In genomic region chr2:172887280-172887679, GRCh38 we compare ENCODE assay signal across 18 cellular contexts.
DNase-seq lines count a peak whose midpoint lies in the region; ATAC-seq and TF ChIP-seq lines count a peak whose summit lies in the region.
"Had no signal": no experiment of that assay in that cellular context is flagged by ENCODE, and none has a peak within 500 bp of the region (broad histone marks: within the 10 kb centered on the region; RNA-seq: fewer than 3 reads in every experiment).

No MANE protein-coding gene starts in this region.

- H3K4me3 ChIP-seq in SK-N-SH (ENCODE audit: low read depth in 2 of 2, low read length in 1 of 2), result no peak overlapping the region
- no peak overlapping the region for H3K4me3 ChIP-seq in esophagus muscularis mucosa
- H3K4me3 ChIP-seq: BLaER1, HAP-1 had no signal

- H3K4me1 Mint-ChIP-seq in activated CD4-positive, alpha-beta T cell treated with anti-CD3 and anti-CD28 coated beads, Interleukin-2, amount 10 ng/mL, durations not matched to agents 24 days and 14 days, result no peaks in the 10 kb centered on the region
- H3K4me1 Mint-ChIP-seq: B cell; CD4-positive, CD25-positive, alpha-beta regulatory T cell had no signal

- H3K27me3 Mint-ChIP-seq in activated CD4-positive, alpha-beta T cell treated with anti-CD3 and anti-CD28 coated beads, Interleukin-2, amount 10 ng/mL, durations not matched to agents 24 days and 14 days, result peaks cover 19% of the 10 kb centered on the region

- H3K9me2 ChIP-seq in SK-N-SH, result no peaks in the 10 kb centered on the region

- H3K36me3 ChIP-seq in SK-N-SH (replicated peaks in 1 of 2; ENCODE audit: control insufficient read depth in 1 of 2, insufficient read depth in 2 of 2, low read length in 1 of 2), result no peaks in the 10 kb centered on the region
- H3K36me3 ChIP-seq in esophagus muscularis mucosa, result no peaks in the 10 kb centered on the region
- H3K36me3 ChIP-seq: BLaER1, HAP-1 had no signal

- peak overlapping the region in 1 of 2 experiments; percentile 94; a peak in 2 of 4 replicates for H3K27ac ChIP-seq in SK-N-SH (ENCODE audit: low read depth in 2 of 2, low read length in 1 of 2)
- H3K27ac ChIP-seq in esophagus muscularis mucosa (replicated peaks in 1 of 4), result no peak overlapping the region
- H3K27ac ChIP-seq: 22Rv1, BLaER1 had no signal

- intact Hi-C loops in esophagus muscularis mucosa (cut with DNase I), result no loop called here
- intact Hi-C loops in activated CD4-positive, alpha-beta T cell treated with anti-CD3 and anti-CD28 coated beads, Interleukin-2, amount 10 ng/mL, durations not matched to agents 24 days and 14 days (cut with micrococcal nuclease), result no loop called here

- no peak overlapping the region for H3K9ac ChIP-seq in SK-N-SH
- H3K9ac ChIP-seq: BLaER1 had no signal

- no peak overlapping the region for H3K4me3 Mint-ChIP-seq in activated CD4-positive, alpha-beta T cell treated with anti-CD3 and anti-CD28 coated beads, Interleukin-2, amount 10 ng/mL, durations not matched to agents 24 days and 14 days
- H3K4me3 Mint-ChIP-seq: B cell; CD4-positive, CD25-positive, alpha-beta regulatory T cell; CD8-positive, alpha-beta T cell; HFFc6 had no signal

- TF ChIP-seq RAD21 in SK-N-SH (IDR thresholded peaks at IDR 0.05; ENCODE audit: low read length), result no peak

- no peaks in the 10 kb centered on the region for H3F3A ChIP-seq in SK-N-SH (replicated peaks; ENCODE audit: insufficient read depth)

- H3K9me3 Mint-ChIP-seq in activated CD4-positive, alpha-beta T cell treated with anti-CD3 and anti-CD28 coated beads, Interleukin-2, amount 10 ng/mL, durations not matched to agents 24 days and 14 days, result no peaks in the 10 kb centered on the region
- H3K9me3 Mint-ChIP-seq: CD4-positive, CD25-positive, alpha-beta regulatory T cell; CD8-positive, alpha-beta T cell; HFFc6 had no signal

- H3K4me1 ChIP-seq in SK-N-SH (ENCODE audit: control insufficient read depth in 1 of 2, insufficient read depth in 2 of 2, low read depth in 1 of 2, low read length in 1 of 2) (peaks cover 0 to 35% of the 10 kb centered on the region in 2 experiments; a peak in 2 of 4 replicates), esophagus muscularis mucosa (peaks cover 0 to 18% (median 8%) of the 10 kb centered on the region in 4 donors)
- H3K4me1 ChIP-seq: Caco-2 had no signal

- ATAC-seq in SK-N-SH treated with all-trans-retinoic acid at 6 μM for 48 hours, result no peak
- ATAC-seq: CD8-positive, alpha-beta T cell had no signal

- H3K27me3 ChIP-seq in SK-N-SH (ENCODE audit: insufficient read depth) (peaks cover 7% of the 10 kb centered on the region), esophagus muscularis mucosa (no peaks in the 10 kb centered on the region)
- H3K27me3 ChIP-seq: BLaER1 had no signal

- no peak overlapping the region for H3K4me2 ChIP-seq in SK-N-SH
- H3K4me2 ChIP-seq: BLaER1 had no signal

- TF ChIP-seq POLR2A in esophagus muscularis mucosa (IDR thresholded peaks at IDR 0.05; ENCODE audit: low read depth), result no peak

- H3K79me2 ChIP-seq in SK-N-SH (ENCODE audit: insufficient read depth), result no peaks in the 10 kb centered on the region

- no peaks in the 10 kb centered on the region for H3K9me3 ChIP-seq in SK-N-SH
- H3K9me3 ChIP-seq in esophagus muscularis mucosa, result no peaks in the 10 kb centered on the region
- H3K9me3 ChIP-seq: BLaER1, Caco-2, HAP-1 had no signal

- TF ChIP-seq EP300 in SK-N-SH (IDR thresholded peaks at IDR 0.05; ENCODE audit: borderline replicate concordance in 1 of 2, low read depth in 1 of 2, low read length in 1 of 2), result no peak
- TF ChIP-seq EP300 in esophagus muscularis mucosa (IDR thresholded peaks at IDR 0.05), result no peak

- TF ChIP-seq CTCF in SK-N-SH (IDR thresholded peaks at IDR 0.05) (no peak), esophagus muscularis mucosa (IDR thresholded peaks at IDR 0.05) (no peak)

- WGBS in SK-N-SH (ENCODE audit: low lambda C conversion rate), result 46% methylated on average over 2 of the region's 2 CpGs
- 100% methylated on average over 2 of the region's 2 CpGs for WGBS in esophagus muscularis mucosa

- no peaks in the 10 kb centered on the region for H3K36me3 Mint-ChIP-seq in activated CD4-positive, alpha-beta T cell treated with anti-CD3 and anti-CD28 coated beads, Interleukin-2, amount 10 ng/mL, durations not matched to agents 24 days and 14 days (ENCODE audit: low read depth)
- H3K36me3 Mint-ChIP-seq: CD4-positive, CD25-positive, alpha-beta regulatory T cell; CD8-positive, alpha-beta T cell had no signal

- POLR2A ChIA-PET in SK-N-SH (lab: Yijun Ruan, JAX), result no interaction called here

- DNase-seq in DMS79 treated with DMSO at 0.1 percent for 48 hours (lab: John Stamatoyannopoulos, UW) (peak; percentile 17), DMS79 (lab: John Stamatoyannopoulos, UW) (no peak), SK-N-SH (no peak), esophagus muscularis mucosa (ENCODE audit: extremely low spot score) (peak; percentile 64), activated gamma-delta T cell (lab: John Stamatoyannopoulos, UW) (no peak)
- no peak for DNase-seq in activated CD4-positive, alpha-beta T cell treated with anti-CD3 and anti-CD28 coated beads, Interleukin-2, amount 10 ng/mL, durations not matched to agents 24 days and 14 days
- DNase-seq: Caco-2; CD4-positive, CD25-positive, alpha-beta regulatory T cell; CD8-positive, alpha-beta T cell; DMS153; GF-D8; GOT3; HFFc6 had no signal

- CTCF ChIA-PET in SK-N-SH (lab: Yijun Ruan, JAX), result interaction anchor here (0.5 to 3.9 kb wide), 3 partner anchors 45 to 74 kb away, joined by 3 to 15 read pairs (median 6); no protein-coding TSS in a partner anchor

- H2AFZ ChIP-seq in SK-N-SH (ENCODE audit: low read depth), result no peak overlapping the region

- H3K27ac Mint-ChIP-seq in activated CD4-positive, alpha-beta T cell treated with anti-CD3 and anti-CD28 coated beads, Interleukin-2, amount 10 ng/mL, durations not matched to agents 24 days and 14 days, result no peak overlapping the region
- H3K27ac Mint-ChIP-seq: B cell; CD4-positive, CD25-positive, alpha-beta regulatory T cell; CD8-positive, alpha-beta T cell; HFFc6 had no signal

- no peaks in the 10 kb centered on the region for H4K20me1 ChIP-seq in SK-N-SH (ENCODE audit: insufficient read depth)
- H4K20me1 ChIP-seq: BLaER1 had no signal

TF ChIP-seq in SK-N-SH, 30 proteins besides CTCF, POLR2A, EP300 and RAD21:
- TF ChIP-seq ELF1 (IDR thresholded peaks at IDR 0.05) (no peak), RCOR1 (IDR thresholded peaks at IDR 0.05; ENCODE audit: low read length) (0 out of 2 replicates have a peak, but pooled peaks have one; percentile 22), POLR2AphosphoS5 (IDR thresholded peaks at IDR 0.05; ENCODE audit: low read depth, low read length) (no peak)
- TF ChIP-seq, protein P1, sequence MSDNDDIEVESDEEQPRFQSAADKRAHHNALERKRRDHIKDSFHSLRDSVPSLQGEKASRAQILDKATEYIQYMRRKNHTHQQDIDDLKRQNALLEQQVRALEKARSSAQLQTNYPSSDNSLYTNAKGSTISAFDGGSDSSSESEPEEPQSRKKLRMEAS (IDR thresholded peaks at IDR 0.05; ENCODE audit: low read depth), result no peak

TF ChIP-seq in SK-N-SH treated with all-trans-retinoic acid at 6 μM for 48 hours, 23 proteins besides CTCF, POLR2A, EP300 and RAD21 (continues in another document):
- TF ChIP-seq CREB5 (CRISPR knock-in tag; IDR thresholded peaks at IDR 0.05; ENCODE audit: low read depth), result no peak
- TF ChIP-seq ZFP3 (CRISPR knock-in tag; IDR thresholded peaks at IDR 0.05), result no peak
- no peak for TF ChIP-seq GLIS3 (CRISPR knock-in tag; IDR thresholded peaks at IDR 0.05)
- TF ChIP-seq CSDC2 (CRISPR knock-in tag; IDR thresholded peaks at IDR 0.05), result no peak
- no peak for TF ChIP-seq TOX (CRISPR knock-in tag; IDR thresholded peaks at IDR 0.05; ENCODE audit: borderline replicate concordance)
- TF ChIP-seq ESRRG (CRISPR knock-in tag; IDR thresholded peaks at IDR 0.05), result no peak
- TF ChIP-seq ZC3H10 (CRISPR knock-in tag; IDR thresholded peaks at IDR 0.05), result no peak
- no peak for TF ChIP-seq ZNF565 (CRISPR knock-in tag; conservative IDR thresholded peaks at IDR 0.05; ENCODE audit: low read depth)
- no peak for TF ChIP-seq BACH2 (CRISPR knock-in tag; IDR thresholded peaks at IDR 0.05; ENCODE audit: borderline replicate concordance)
- TF ChIP-seq ZFP30 (CRISPR knock-in tag; IDR thresholded peaks at IDR 0.05), result no peak
- TF ChIP-seq, protein P2, sequence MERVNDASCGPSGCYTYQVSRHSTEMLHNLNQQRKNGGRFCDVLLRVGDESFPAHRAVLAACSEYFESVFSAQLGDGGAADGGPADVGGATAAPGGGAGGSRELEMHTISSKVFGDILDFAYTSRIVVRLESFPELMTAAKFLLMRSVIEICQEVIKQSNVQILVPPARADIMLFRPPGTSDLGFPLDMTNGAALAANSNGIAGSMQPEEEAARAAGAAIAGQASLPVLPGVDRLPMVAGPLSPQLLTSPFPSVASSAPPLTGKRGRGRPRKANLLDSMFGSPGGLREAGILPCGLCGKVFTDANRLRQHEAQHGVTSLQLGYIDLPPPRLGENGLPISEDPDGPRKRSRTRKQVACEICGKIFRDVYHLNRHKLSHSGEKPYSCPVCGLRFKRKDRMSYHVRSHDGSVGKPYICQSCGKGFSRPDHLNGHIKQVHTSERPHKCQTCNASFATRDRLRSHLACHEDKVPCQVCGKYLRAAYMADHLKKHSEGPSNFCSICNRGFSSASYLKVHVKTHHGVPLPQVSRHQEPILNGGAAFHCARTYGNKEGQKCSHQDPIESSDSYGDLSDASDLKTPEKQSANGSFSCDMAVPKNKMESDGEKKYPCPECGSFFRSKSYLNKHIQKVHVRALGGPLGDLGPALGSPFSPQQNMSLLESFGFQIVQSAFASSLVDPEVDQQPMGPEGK (CRISPR knock-in tag; IDR thresholded peaks at IDR 0.05; ENCODE audit: borderline replicate concordance), result no peak
- no peak for TF ChIP-seq TCF4 (CRISPR knock-in tag; IDR thresholded peaks at IDR 0.05; ENCODE audit: borderline replicate concordance)

Comparison
In these comparisons a context has a peak if more than half of its experiments do, and no peak if none do; other contexts are left out.
1. DNase-seq: peak in DMS79 treated with DMSO at 0.1 percent for 48 hours (single experiment) and esophagus muscularis mucosa (single experiment); none in DMS79 (single experiment), SK-N-SH (single experiment), activated gamma-delta T cell (single experiment) and activated CD4-positive, alpha-beta T cell treated with anti-CD3 and anti-CD28 coated beads, Interleukin-2, amount 10 ng/mL, durations not matched to agents 24 days and 14 days (single experiment).